Comparison of ENCODE assay signal across 24 cellular contexts in genomic region chr15:45499426-45499825, GRCh38. TPM values are rescaled to one million over a fixed set of nuclear protein-coding genes. Genes with fewer than 3 reads are reported as not detected.
A peak's percentile ranks its signal among the peaks of the same experiment; 100 is the strongest.
DNase-seq lines count a peak whose midpoint lies in the region; ATAC-seq and TF ChIP-seq lines count a peak whose summit lies in the region.
"Had no signal": no experiment of that assay in that cellular context is flagged by ENCODE, and none has a peak within 500 bp of the region (broad histone marks: within the 10 kb centered on the region; RNA-seq: fewer than 3 reads in every experiment).

No MANE protein-coding gene starts in this region.

- TF ChIP-seq RAD21 in SK-N-SH (IDR thresholded peaks at IDR 0.05; ENCODE audit: low read length) = no peak

- H3K36me3 Mint-ChIP-seq in chondrocyte (ENCODE audit: low read depth) = peaks cover 2% of the 10 kb centered on the region
- H3K36me3 Mint-ChIP-seq in mesothelial cell of epicardium = peaks cover 8% of the 10 kb centered on the region
- H3K36me3 Mint-ChIP-seq in CD4-positive, alpha-beta T cell (ENCODE audit: low read depth) = no peaks in the 10 kb centered on the region
- H3K36me3 Mint-ChIP-seq: activated naive CD4-positive, alpha-beta T cell treated with anti-CD3 and anti-CD28 coated beads, Interleukin-2, amount 50 U/mL, for 24 hours had no signal

- H3K4me3 Mint-ChIP-seq in chondrocyte (ENCODE audit: unreplicated experiment) (no peak overlapping the region), mesothelial cell of epicardium (no peak overlapping the region)
- H3K4me3 Mint-ChIP-seq in CD4-positive, alpha-beta T cell = no peak overlapping the region
- H3K4me3 Mint-ChIP-seq: activated naive CD4-positive, alpha-beta T cell treated with anti-CD3 and anti-CD28 coated beads, Interleukin-2, amount 50 U/mL, for 24 hours; CD8-positive, alpha-beta memory T cell; neural crest cell had no signal

- intact Hi-C loops in CD4-positive, alpha-beta T cell (cut with DNase I, micrococcal nuclease) = no loop called here

- peaks cover 4% of the 10 kb centered on the region for H3F3A ChIP-seq in SK-N-SH (replicated peaks; ENCODE audit: insufficient read depth)

- 74% methylated on average over 4 of the region's 4 CpGs for WGBS in SK-N-SH (ENCODE audit: low lambda C conversion rate)

- no peak for TF ChIP-seq EP300 in SK-N-SH (IDR thresholded peaks at IDR 0.05; ENCODE audit: borderline replicate concordance in 1 of 2, low read depth in 1 of 2, low read length in 1 of 2)

- ATAC-seq in CD4-positive, alpha-beta T cell (ENCODE audit: poor library complexity) = no peak
- ATAC-seq in GM19328 (IDR thresholded peaks at IDR 0.05; ENCODE audit: unreplicated experiment) = no peak
- ATAC-seq in HG03159 (IDR thresholded peaks at IDR 0.05; ENCODE audit: unreplicated experiment) = no peak

- peak overlapping the region; percentile 44 to 74; a peak in 3 of 4 replicates for H3K27ac ChIP-seq in SK-N-SH (ENCODE audit: low read depth in 2 of 2, low read length in 1 of 2)
- no peak overlapping the region for H3K27ac ChIP-seq in CD4-positive, alpha-beta T cell (ENCODE audit: low read depth, low read length)
- H3K27ac ChIP-seq: esophagus squamous epithelium, sigmoid colon, SK-N-MC, stomach, tibial nerve, WERI-Rb-1 had no signal

- POLR2A ChIA-PET in SK-N-SH (lab: Yijun Ruan, JAX) = no interaction called here
- POLR2A ChIA-PET in CD4-positive, alpha-beta T cell (lab: Charles Lee) = no interaction called here

- no peaks in the 10 kb centered on the region for H3K27me3 Mint-ChIP-seq in chondrocyte (ENCODE audit: low read depth)
- no peaks in the 10 kb centered on the region for H3K27me3 Mint-ChIP-seq in mesothelial cell of epicardium (ENCODE audit: low read depth)
- no peaks in the 10 kb centered on the region for H3K27me3 Mint-ChIP-seq in CD4-positive, alpha-beta T cell
- H3K27me3 Mint-ChIP-seq: activated naive CD4-positive, alpha-beta T cell treated with anti-CD3 and anti-CD28 coated beads, Interleukin-2, amount 50 U/mL, for 24 hours; CD8-positive, alpha-beta memory T cell had no signal

- H3K4me2 ChIP-seq in SK-N-SH = peak overlapping the region; percentile 7; the same call in 1 of the 2 replicates

- CTCF ChIA-PET in SK-N-SH (lab: Yijun Ruan, JAX) = interaction anchor here (1.3 to 2.0 kb wide), 2 partner anchors 10 to 112 kb away, joined by 3 to 4 read pairs; no protein-coding TSS in a partner anchor
- CTCF ChIA-PET in CD4-positive, alpha-beta T cell (lab: Charles Lee) = no interaction called here

- peak overlapping the region; percentile 12; the same call in 1 of the 2 replicates for H3K9ac ChIP-seq in SK-N-SH

- no peaks in the 10 kb centered on the region; the same call in 1 of the 2 replicates for H3K79me2 ChIP-seq in SK-N-SH (ENCODE audit: insufficient read depth)

- H3K27ac Mint-ChIP-seq in chondrocyte (ENCODE audit: unreplicated experiment) (peak overlapping the region; percentile 78), mesothelial cell of epicardium (peak overlapping the region; percentile 24)
- H3K27ac Mint-ChIP-seq in CD4-positive, alpha-beta T cell = no peak overlapping the region
- H3K27ac Mint-ChIP-seq: activated naive CD4-positive, alpha-beta T cell treated with anti-CD3 and anti-CD28 coated beads, Interleukin-2, amount 50 U/mL, for 24 hours; CD8-positive, alpha-beta memory T cell had no signal

- H3K4me1 ChIP-seq in SK-N-SH (ENCODE audit: control insufficient read depth in 1 of 2, insufficient read depth in 2 of 2, low read depth in 1 of 2, low read length in 1 of 2) = peaks cover 0 to 12% of the 10 kb centered on the region in 2 experiments; a peak in 2 of 4 replicates
- H3K4me1 ChIP-seq: esophagus squamous epithelium, sigmoid colon, stomach, tibial nerve had no signal

- no peaks in the 10 kb centered on the region for H4K20me1 ChIP-seq in SK-N-SH (ENCODE audit: insufficient read depth)

- H3K36me3 ChIP-seq in SK-N-SH (replicated peaks in 1 of 2; ENCODE audit: control insufficient read depth in 1 of 2, insufficient read depth in 2 of 2, low read length in 1 of 2) = peaks cover 0 to 4% of the 10 kb centered on the region in 2 experiments
- H3K36me3 ChIP-seq: WERI-Rb-1 had no signal

- TF ChIP-seq CTCF in SK-N-SH (IDR thresholded peaks at IDR 0.05) (no peak), chondrocyte (IDR thresholded peaks at IDR 0.05) (no peak), mesothelial cell of epicardium (IDR thresholded peaks at IDR 0.05; ENCODE audit: unreplicated experiment) (no peak)
- no peak for TF ChIP-seq CTCF in CD4-positive, alpha-beta T cell (IDR thresholded peaks at IDR 0.05)

- H3K27me3 ChIP-seq in SK-N-SH (ENCODE audit: insufficient read depth) = no peaks in the 10 kb centered on the region
- H3K27me3 ChIP-seq in CD4-positive, alpha-beta T cell (ENCODE audit: control insufficient read depth, insufficient read depth, low read length) = no peaks in the 10 kb centered on the region
- H3K27me3 ChIP-seq: esophagus squamous epithelium, sigmoid colon, stomach, tibial nerve had no signal

- peak overlapping the region; percentile 43 for H2AFZ ChIP-seq in SK-N-SH (ENCODE audit: low read depth)

- no peak overlapping the region for H3K4me3 ChIP-seq in SK-N-SH (ENCODE audit: low read depth in 2 of 2, low read length in 1 of 2)
- H3K4me3 ChIP-seq: esophagus squamous epithelium, sigmoid colon, SK-N-MC, stomach, tibial nerve had no signal

- no peaks in the 10 kb centered on the region for H3K9me2 ChIP-seq in SK-N-SH

- H3K4me1 Mint-ChIP-seq in chondrocyte (ENCODE audit: low read depth) (peaks cover 22% of the 10 kb centered on the region), mesothelial cell of epicardium (peaks cover 20% of the 10 kb centered on the region)
- H3K4me1 Mint-ChIP-seq in CD4-positive, alpha-beta T cell (ENCODE audit: low read depth) = no peaks in the 10 kb centered on the region
- H3K4me1 Mint-ChIP-seq: activated naive CD4-positive, alpha-beta T cell treated with anti-CD3 and anti-CD28 coated beads, Interleukin-2, amount 50 U/mL, for 24 hours; CD8-positive, alpha-beta memory T cell; neural crest cell had no signal

- H3K9me3 Mint-ChIP-seq in chondrocyte (ENCODE audit: low read depth) (peaks cover 3% of the 10 kb centered on the region), mesothelial cell of epicardium (no peaks in the 10 kb centered on the region)
- no peaks in the 10 kb centered on the region for H3K9me3 Mint-ChIP-seq in CD4-positive, alpha-beta T cell
- H3K9me3 Mint-ChIP-seq: activated naive CD4-positive, alpha-beta T cell treated with anti-CD3 and anti-CD28 coated beads, Interleukin-2, amount 50 U/mL, for 24 hours; CD8-positive, alpha-beta memory T cell; neural crest cell had no signal

- DNase-seq in EH (ENCODE audit: low read depth) = peak; percentile 65
- no peak for DNase-seq in SK-N-SH
- no peak for DNase-seq in chondrocyte (ENCODE audit: low spot score)
- DNase-seq in mesothelial cell of epicardium (ENCODE audit: low spot score in 2 of 2, unreplicated experiment in 2 of 2) = no peak
- no peak for DNase-seq in CD4-positive, alpha-beta T cell
- no peak for DNase-seq in superior temporal gyrus (ENCODE audit: extremely low spot score)
- DNase-seq: activated CD4-positive, alpha-beta T cell treated with anti-CD3 and anti-CD28 coated beads, Interleukin-2, amount 50 U/mL, for 4 hours; aorta; CD8-positive, alpha-beta memory T cell; esophagus squamous epithelium; IMR-90; NCI-H1105; NCI-H2029 treated with DMSO at 0.1 percent for 48 hours; NCI-H345; NCI-H82; sigmoid colon; stomach; WERI-Rb-1 had no signal

- H3K9me3 ChIP-seq in SK-N-SH = no peaks in the 10 kb centered on the region
- no peaks in the 10 kb centered on the region for H3K9me3 ChIP-seq in CD4-positive, alpha-beta T cell (ENCODE audit: control insufficient read depth, low read length)
- H3K9me3 ChIP-seq: esophagus squamous epithelium, sigmoid colon, stomach, tibial nerve had no signal

TF ChIP-seq in SK-N-SH, 30 proteins besides CTCF, POLR2A, EP300 and RAD21:
- TF ChIP-seq MEF2A (IDR thresholded peaks at IDR 0.05; ENCODE audit: borderline replicate concordance, low read depth) (no peak), FOXM1 (IDR thresholded peaks at IDR 0.05; ENCODE audit: low read depth) (no peak), POLR2AphosphoS5 (IDR thresholded peaks at IDR 0.05; ENCODE audit: low read depth, low read length) (no peak), ELF1 (IDR thresholded peaks at IDR 0.05) (no peak), NFIC (IDR thresholded peaks at IDR 0.05; ENCODE audit: borderline replicate concordance) (no peak), RFX5 (IDR thresholded peaks at IDR 0.05; ENCODE audit: low read length) (no peak), FOSL2 (IDR thresholded peaks at IDR 0.05; ENCODE audit: borderline replicate concordance, low read depth) (no peak), CHD2 (IDR thresholded peaks at IDR 0.05; ENCODE audit: low read length, partially characterized antibody) (no peak)
- TF ChIP-seq, protein P1, sequence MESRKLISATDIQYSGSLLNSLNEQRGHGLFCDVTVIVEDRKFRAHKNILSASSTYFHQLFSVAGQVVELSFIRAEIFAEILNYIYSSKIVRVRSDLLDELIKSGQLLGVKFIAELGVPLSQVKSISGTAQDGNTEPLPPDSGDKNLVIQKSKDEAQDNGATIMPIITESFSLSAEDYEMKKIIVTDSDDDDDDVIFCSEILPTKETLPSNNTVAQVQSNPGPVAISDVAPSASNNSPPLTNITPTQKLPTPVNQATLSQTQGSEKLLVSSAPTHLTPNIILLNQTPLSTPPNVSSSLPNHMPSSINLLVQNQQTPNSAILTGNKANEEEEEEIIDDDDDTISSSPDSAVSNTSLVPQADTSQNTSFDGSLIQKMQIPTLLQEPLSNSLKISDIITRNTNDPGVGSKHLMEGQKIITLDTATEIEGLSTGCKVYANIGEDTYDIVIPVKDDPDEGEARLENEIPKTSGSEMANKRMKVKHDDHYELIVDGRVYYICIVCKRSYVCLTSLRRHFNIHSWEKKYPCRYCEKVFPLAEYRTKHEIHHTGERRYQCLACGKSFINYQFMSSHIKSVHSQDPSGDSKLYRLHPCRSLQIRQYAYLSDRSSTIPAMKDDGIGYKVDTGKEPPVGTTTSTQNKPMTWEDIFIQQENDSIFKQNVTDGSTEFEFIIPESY (IDR thresholded peaks at IDR 0.05; ENCODE audit: borderline replicate concordance, low read depth) = no peak
TF ChIP-seq in SK-N-SH: peak in this region for 0.

RNA-seq across cellular contexts. Expression of gene SLC30A4, which starts 23.1 kb away (rescaled TPM):
- 1.9 and 2.8 TPM in 2 replicates for polyA plus RNA-seq in SK-N-SH (2012; rRNA removed)
- polyA plus RNA-seq in SK-N-SH (2012; cell fraction: cytosol; rRNA removed) = 2.9 and 3.2 TPM in 2 replicates
- 1.4 and 2.3 TPM in 2 replicates for polyA plus RNA-seq in SK-N-SH (2012; cell fraction: nucleus; rRNA removed)
- total RNA-seq in chondrocyte (16.8 to 17.4 TPM (median 17.1 TPM) in 3 replicates), mesothelial cell of epicardium (14.9 to 15.4 TPM (median 15.0 TPM) in 3 replicates)
- total RNA-seq in CD4-positive, alpha-beta T cell = 1 to 10 TPM; 2.1 to 2.3 TPM
